ENCODE assay signal across 1 cellular context in the genomic region with DNA sequence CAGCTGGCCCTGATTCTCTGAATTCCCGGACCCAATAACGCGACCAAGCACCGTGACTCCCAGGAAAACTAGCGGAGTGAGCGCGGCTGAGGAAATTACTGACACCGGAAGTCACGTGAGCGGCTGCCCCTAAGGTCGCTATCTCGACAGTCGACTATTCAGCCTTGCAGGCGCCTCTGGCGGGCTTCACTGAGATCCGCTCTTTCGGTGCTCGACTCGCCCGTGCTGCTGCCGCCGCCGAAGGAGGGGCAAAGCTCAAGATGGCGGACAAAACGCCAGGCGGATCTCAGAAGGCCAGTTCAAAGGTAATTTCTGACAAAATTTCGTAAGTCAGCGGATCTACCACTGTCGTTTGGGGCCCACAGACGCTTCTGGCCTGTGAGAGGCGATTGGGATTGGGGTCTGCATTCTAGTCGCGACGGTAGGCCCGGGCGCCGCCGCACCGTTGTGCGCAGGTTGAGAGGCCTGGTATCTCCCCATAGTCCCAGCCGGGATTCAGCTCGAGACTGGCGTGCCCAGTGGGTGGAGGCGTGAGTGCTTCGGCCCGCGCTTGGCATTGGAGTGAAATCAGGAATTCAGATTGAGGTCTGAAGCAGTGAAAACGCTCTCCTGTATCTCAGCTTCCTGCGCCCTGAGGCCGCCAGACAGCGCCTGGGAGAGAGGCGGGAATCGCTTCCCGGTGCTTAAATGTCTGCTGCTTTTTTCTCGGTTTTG.
TF ChIP-seq lines count a peak whose summit lies in the region.

A gene (plus strand): TSS at position 202 of the 714 bp plus-strand sequence. CDS start 59 bp downstream, at position 261.

TF ChIP-seq in A549, 52 proteins besides CTCF, POLR2A, EP300 and RAD21 (continued from another document):
- no peak for TF ChIP-seq MAZ (IDR thresholded peaks at IDR 0.05; ENCODE audit: borderline replicate concordance, low read depth, low read length)
- TF ChIP-seq, protein P1, sequence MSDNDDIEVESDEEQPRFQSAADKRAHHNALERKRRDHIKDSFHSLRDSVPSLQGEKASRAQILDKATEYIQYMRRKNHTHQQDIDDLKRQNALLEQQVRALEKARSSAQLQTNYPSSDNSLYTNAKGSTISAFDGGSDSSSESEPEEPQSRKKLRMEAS (IDR thresholded peaks at IDR 0.05), result peak; percentile 82
- TF ChIP-seq FOSL2 (IDR thresholded peaks at IDR 0.05), result no peak
- peak; percentile 42; the same call in 1 of the 2 replicates for TF ChIP-seq FOSL2 (CRISPR knock-in tag; IDR thresholded peaks at IDR 0.05)
- TF ChIP-seq, protein P2, sequence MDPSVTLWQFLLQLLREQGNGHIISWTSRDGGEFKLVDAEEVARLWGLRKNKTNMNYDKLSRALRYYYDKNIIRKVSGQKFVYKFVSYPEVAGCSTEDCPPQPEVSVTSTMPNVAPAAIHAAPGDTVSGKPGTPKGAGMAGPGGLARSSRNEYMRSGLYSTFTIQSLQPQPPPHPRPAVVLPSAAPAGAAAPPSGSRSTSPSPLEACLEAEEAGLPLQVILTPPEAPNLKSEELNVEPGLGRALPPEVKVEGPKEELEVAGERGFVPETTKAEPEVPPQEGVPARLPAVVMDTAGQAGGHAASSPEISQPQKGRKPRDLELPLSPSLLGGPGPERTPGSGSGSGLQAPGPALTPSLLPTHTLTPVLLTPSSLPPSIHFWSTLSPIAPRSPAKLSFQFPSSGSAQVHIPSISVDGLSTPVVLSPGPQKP (IDR thresholded peaks at IDR 0.05; ENCODE audit: low read depth, low read length), result 0 out of 2 replicates have a peak, but pooled peaks have one; percentile 28
- TF ChIP-seq RARB (CRISPR knock-in tag; IDR thresholded peaks at IDR 0.05), result no peak
- no peak for TF ChIP-seq ZFP36 (IDR thresholded peaks at IDR 0.05; ENCODE audit: borderline replicate concordance, partially characterized antibody)
- peak; percentile 100 for TF ChIP-seq PHF8 (IDR thresholded peaks at IDR 0.05; ENCODE audit: borderline replicate concordance, low read depth)
- TF ChIP-seq TFCP2L1 (CRISPR knock-in tag; IDR thresholded peaks at IDR 0.05), result no peak
- 0 out of 2 replicates have a peak, but pooled peaks have one; percentile 43 for TF ChIP-seq TP53 (CRISPR knock-in tag; IDR thresholded peaks at IDR 0.05)
- TF ChIP-seq, protein P3, sequence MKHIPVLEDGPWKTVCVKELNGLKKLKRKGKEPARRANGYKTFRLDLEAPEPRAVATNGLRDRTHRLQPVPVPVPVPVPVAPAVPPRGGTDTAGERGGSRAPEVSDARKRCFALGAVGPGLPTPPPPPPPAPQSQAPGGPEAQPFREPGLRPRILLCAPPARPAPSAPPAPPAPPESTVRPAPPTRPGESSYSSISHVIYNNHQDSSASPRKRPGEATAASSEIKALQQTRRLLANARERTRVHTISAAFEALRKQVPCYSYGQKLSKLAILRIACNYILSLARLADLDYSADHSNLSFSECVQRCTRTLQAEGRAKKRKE (CRISPR knock-in tag; IDR thresholded peaks at IDR 0.05; ENCODE audit: low read depth), result no peak
- TF ChIP-seq CBX8 (IDR thresholded peaks at IDR 0.05), result no peak
- TF ChIP-seq NPAS2 (CRISPR knock-in tag; IDR thresholded peaks at IDR 0.05; ENCODE audit: borderline replicate concordance), result no peak
- TF ChIP-seq, protein P4, sequence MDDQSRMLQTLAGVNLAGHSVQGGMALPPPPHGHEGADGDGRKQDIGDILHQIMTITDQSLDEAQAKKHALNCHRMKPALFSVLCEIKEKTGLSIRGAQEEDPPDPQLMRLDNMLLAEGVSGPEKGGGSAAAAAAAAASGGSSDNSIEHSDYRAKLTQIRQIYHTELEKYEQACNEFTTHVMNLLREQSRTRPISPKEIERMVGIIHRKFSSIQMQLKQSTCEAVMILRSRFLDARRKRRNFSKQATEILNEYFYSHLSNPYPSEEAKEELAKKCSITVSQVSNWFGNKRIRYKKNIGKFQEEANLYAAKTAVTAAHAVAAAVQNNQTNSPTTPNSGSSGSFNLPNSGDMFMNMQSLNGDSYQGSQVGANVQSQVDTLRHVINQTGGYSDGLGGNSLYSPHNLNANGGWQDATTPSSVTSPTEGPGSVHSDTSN (IDR thresholded peaks at IDR 0.05), result peak; percentile 38; the same call in 1 of the 2 replicates
- no peak for TF ChIP-seq NR3C1 (IDR thresholded peaks at IDR 0.05)
- TF ChIP-seq RCOR1 (IDR thresholded peaks at IDR 0.05; ENCODE audit: low read depth, low read length), result no peak
- no peak for TF ChIP-seq RNF2 (IDR thresholded peaks at IDR 0.05; ENCODE audit: borderline replicate concordance, low read depth)
- TF ChIP-seq CHD4 (IDR thresholded peaks at IDR 0.05; ENCODE audit: borderline replicate concordance), result no peak
- no peak for TF ChIP-seq HOXA7 (CRISPR knock-in tag; IDR thresholded peaks at IDR 0.05)
- TF ChIP-seq FOSB (CRISPR knock-in tag; IDR thresholded peaks at IDR 0.05), result no peak
- no peak for TF ChIP-seq SREBF2 (IDR thresholded peaks at IDR 0.05)
- TF ChIP-seq, protein P5, sequence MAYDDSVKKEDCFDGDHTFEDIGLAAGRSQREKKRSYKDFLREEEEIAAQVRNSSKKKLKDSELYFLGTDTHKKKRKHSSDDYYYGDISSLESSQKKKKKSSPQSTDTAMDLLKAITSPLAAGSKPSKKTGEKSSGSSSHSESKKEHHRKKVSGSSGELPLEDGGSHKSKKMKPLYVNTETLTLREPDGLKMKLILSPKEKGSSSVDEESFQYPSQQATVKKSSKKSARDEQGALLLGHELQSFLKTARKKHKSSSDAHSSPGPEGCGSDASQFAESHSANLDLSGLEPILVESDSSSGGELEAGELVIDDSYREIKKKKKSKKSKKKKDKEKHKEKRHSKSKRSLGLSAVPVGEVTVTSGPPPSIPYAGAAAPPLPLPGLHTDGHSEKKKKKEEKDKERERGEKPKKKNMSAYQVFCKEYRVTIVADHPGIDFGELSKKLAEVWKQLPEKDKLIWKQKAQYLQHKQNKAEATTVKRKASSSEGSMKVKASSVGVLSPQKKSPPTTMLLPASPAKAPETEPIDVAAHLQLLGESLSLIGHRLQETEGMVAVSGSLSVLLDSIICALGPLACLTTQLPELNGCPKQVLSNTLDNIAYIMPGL (CRISPR knock-in tag; IDR thresholded peaks at IDR 0.05; ENCODE audit: borderline replicate concordance), result no peak; the same call in 1 of the 2 replicates
- TF ChIP-seq NFE2L2 (conservative IDR thresholded peaks at IDR 0.05; ENCODE audit: low read length), result no peak
- no peak for TF ChIP-seq CBX2 (IDR thresholded peaks at IDR 0.05; ENCODE audit: borderline replicate concordance, low read depth)
- no peak for TF ChIP-seq RFX5 (IDR thresholded peaks at IDR 0.05)
- no peak for TF ChIP-seq HOXB5 (CRISPR knock-in tag; IDR thresholded peaks at IDR 0.05)
- peak in 1 of 2 experiments; percentile 62; a peak in 1 of 4 replicates for TF ChIP-seq CEBPB (IDR thresholded peaks at IDR 0.05)
- TF ChIP-seq EHMT2 (IDR thresholded peaks at IDR 0.05; ENCODE audit: low read depth), result no peak
- peak; percentile 71; the same call in 1 of the 2 replicates for TF ChIP-seq ESRRA (IDR thresholded peaks at IDR 0.05; ENCODE audit: borderline replicate concordance, low read length)
- peak; percentile 97 for TF ChIP-seq HDAC2 (IDR thresholded peaks at IDR 0.05)
- TF ChIP-seq JUNB (IDR thresholded peaks at IDR 0.05), result no peak
- no peak for TF ChIP-seq ZC3H11A (IDR thresholded peaks at IDR 0.05)
- TF ChIP-seq, protein P6, sequence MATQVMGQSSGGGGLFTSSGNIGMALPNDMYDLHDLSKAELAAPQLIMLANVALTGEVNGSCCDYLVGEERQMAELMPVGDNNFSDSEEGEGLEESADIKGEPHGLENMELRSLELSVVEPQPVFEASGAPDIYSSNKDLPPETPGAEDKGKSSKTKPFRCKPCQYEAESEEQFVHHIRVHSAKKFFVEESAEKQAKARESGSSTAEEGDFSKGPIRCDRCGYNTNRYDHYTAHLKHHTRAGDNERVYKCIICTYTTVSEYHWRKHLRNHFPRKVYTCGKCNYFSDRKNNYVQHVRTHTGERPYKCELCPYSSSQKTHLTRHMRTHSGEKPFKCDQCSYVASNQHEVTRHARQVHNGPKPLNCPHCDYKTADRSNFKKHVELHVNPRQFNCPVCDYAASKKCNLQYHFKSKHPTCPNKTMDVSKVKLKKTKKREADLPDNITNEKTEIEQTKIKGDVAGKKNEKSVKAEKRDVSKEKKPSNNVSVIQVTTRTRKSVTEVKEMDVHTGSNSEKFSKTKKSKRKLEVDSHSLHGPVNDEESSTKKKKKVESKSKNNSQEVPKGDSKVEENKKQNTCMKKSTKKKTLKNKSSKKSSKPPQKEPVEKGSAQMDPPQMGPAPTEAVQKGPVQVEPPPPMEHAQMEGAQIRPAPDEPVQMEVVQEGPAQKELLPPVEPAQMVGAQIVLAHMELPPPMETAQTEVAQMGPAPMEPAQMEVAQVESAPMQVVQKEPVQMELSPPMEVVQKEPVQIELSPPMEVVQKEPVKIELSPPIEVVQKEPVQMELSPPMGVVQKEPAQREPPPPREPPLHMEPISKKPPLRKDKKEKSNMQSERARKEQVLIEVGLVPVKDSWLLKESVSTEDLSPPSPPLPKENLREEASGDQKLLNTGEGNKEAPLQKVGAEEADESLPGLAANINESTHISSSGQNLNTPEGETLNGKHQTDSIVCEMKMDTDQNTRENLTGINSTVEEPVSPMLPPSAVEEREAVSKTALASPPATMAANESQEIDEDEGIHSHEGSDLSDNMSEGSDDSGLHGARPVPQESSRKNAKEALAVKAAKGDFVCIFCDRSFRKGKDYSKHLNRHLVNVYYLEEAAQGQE (IDR thresholded peaks at IDR 0.05), result peak; percentile 72
